In the genomic region with DNA sequence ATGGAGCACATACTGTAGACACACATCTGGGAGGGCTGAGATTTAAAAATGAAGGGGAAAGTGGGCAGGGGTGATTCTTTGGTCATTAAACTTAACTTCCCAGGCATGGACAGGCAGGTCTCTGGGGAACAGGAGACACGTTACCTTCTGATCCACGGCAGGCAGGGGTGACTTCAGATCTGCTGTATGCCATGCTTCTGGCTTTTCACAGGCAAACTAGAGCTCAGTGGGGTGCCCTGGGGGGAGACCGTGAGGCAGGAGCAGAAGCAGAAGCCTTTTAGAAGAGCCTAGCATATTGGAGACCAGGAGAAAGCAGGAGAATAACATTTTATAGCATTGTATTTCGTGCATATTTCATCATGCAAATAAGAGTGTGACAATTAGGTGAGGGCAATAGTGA, we compare ENCODE assay signal across 24 cellular contexts.
A peak's percentile ranks its signal among the peaks of the same experiment; 100 is the strongest.
DNase-seq lines count a peak whose midpoint lies in the region; ATAC-seq, FAIRE-seq and TF ChIP-seq lines count a peak whose summit lies in the region.
"Had no signal": no experiment of that assay in that cellular context is flagged by ENCODE, and none has a peak within 500 bp of the region (broad histone marks: within the 10 kb centered on the region; RNA-seq: fewer than 3 reads in every experiment).

No MANE protein-coding gene starts in this region.

- FAIRE-seq in GM12891 (lab: Jason Lieb, UNC): peak; percentile 38
- peak; percentile 36 for FAIRE-seq in bronchial epithelial cell (lab: Jason Lieb, UNC)
- FAIRE-seq: kidney had no signal

- H3K36me3 Mint-ChIP-seq in CD8-positive, alpha-beta T cell: no peaks in the 10 kb centered on the region

- no peak overlapping the region for H4K8ac ChIP-seq in mesendoderm (ENCODE audit: low read depth, low read length)

- H3K4me1 Mint-ChIP-seq in CD8-positive, alpha-beta T cell (ENCODE audit: low read depth): no peaks in the 10 kb centered on the region
- H3K4me1 Mint-ChIP-seq: activated naive CD4-positive, alpha-beta T cell treated with anti-CD3 and anti-CD28 coated beads, Interleukin-2, amount 10 ng/mL, durations not matched to agents 7 days and 5 days had no signal

- TF ChIP-seq POLR2A in GM12891 (IDR thresholded peaks at IDR 0.05; ENCODE audit: low read depth, low read length): no peak

- H3K9ac ChIP-seq in mesendoderm (ENCODE audit: low read length): no peak overlapping the region

- intact Hi-C loops in CD8-positive, alpha-beta T cell (cut with DNase I, micrococcal nuclease): no loop called here

- no peak overlapping the region for H3K4me2 ChIP-seq in mesendoderm (ENCODE audit: low read length)

- DNase-seq in GM12891 (ENCODE audit: insufficient read length, low spot score) (no peak), NCI-H146 (lab: John Stamatoyannopoulos, UW) (peak; percentile 53), bronchial epithelial cell (ENCODE audit: low read depth) (no peak), mesendoderm (peak; percentile 65), left lobe of liver (ENCODE audit: low spot score) (no peak)
- no peak for DNase-seq in CD8-positive, alpha-beta T cell
- no peak for DNase-seq in stimulated activated CD4-positive, alpha-beta T cell treated with anti-CD3 and anti-CD28 coated beads, Interleukin-4, amount 100 ng/mL, for 1 hour
- DNase-seq: activated CD4-positive, alpha-beta memory T cell treated with anti-CD3 and anti-CD28 coated beads, Interleukin-2, amount 10 ng/mL, durations not matched to agents 7 days and 5 days; activated naive CD4-positive, alpha-beta T cell treated with anti-CD3 and anti-CD28 coated beads, Interleukin-2, amount 10 ng/mL, durations not matched to agents 7 days and 5 days; activated T-cell treated with anti-CD3 and anti-CD28 coated beads, Interleukin-2, amount 50 U/mL, for 4 hours; aorta; Caco-2; DND-41; effector CD4-positive, alpha-beta T cell; erythroblast; foreskin keratinocyte; hippocampal formation; kidney; MG63; NCI-H1436 treated with DMSO at 0.1 percent for 48 hours; stimulated activated CD4-positive, alpha-beta T cell treated with anti-CD3 and anti-CD28 coated beads, Interleukin-12 subunit alpha, Interleukin-12 subunit beta, amount 100 ng/mL, for 4 hours; upper lobe of right lung had no signal

- no peak overlapping the region for H3K56ac ChIP-seq in mesendoderm (ENCODE audit: low read length)

- no peak overlapping the region for H3K4me3 ChIP-seq in bronchial epithelial cell (ENCODE audit: low read depth, low read length)
- H3K4me3 ChIP-seq in mesendoderm (ENCODE audit: low read length): no peak overlapping the region
- no peak overlapping the region for H3K4me3 ChIP-seq in CD8-positive, alpha-beta T cell (ENCODE audit: low read depth, low read length)
- H3K4me3 ChIP-seq: lung, MG63, upper lobe of right lung had no signal

- CTCF ChIA-PET in CD8-positive, alpha-beta T cell (lab: Charles Lee): no interaction called here

- no peak overlapping the region for H3K4me3 Mint-ChIP-seq in CD8-positive, alpha-beta T cell
- H3K4me3 Mint-ChIP-seq: activated CD4-positive, alpha-beta memory T cell treated with anti-CD3 and anti-CD28 coated beads, Interleukin-2, amount 10 ng/mL, durations not matched to agents 7 days and 5 days; activated naive CD4-positive, alpha-beta T cell treated with anti-CD3 and anti-CD28 coated beads, Interleukin-2, amount 10 ng/mL, durations not matched to agents 7 days and 5 days; activated T-cell treated with anti-CD3 and anti-CD28 coated beads, Interleukin-2, amount 50 U/mL, for 4 hours had no signal

- no peak overlapping the region for H3K27ac ChIP-seq in mesendoderm (ENCODE audit: low read depth, low read length)
- H3K27ac ChIP-seq in CD8-positive, alpha-beta T cell (ENCODE audit: low read depth, low read length): no peak overlapping the region
- H3K27ac ChIP-seq: foreskin keratinocyte, upper lobe of right lung had no signal

- H2BK15ac ChIP-seq in mesendoderm (replicated peaks; ENCODE audit: low read depth): no peak overlapping the region

- H2BK120ac ChIP-seq in mesendoderm (ENCODE audit: low read depth, low read length): no peak overlapping the region

- ATAC-seq in CD8-positive, alpha-beta T cell: no peak
- ATAC-seq in left lobe of liver: no peak
- ATAC-seq in HG03469 (IDR thresholded peaks at IDR 0.05; ENCODE audit: unreplicated experiment): no peak
- ATAC-seq: upper lobe of right lung had no signal

- H2BK5ac ChIP-seq in mesendoderm (ENCODE audit: low read length): no peak overlapping the region

- no CpG with 5 or more reads among the region's 4 CpGs for WGBS in mesendoderm (ENCODE audit: extremely low coverage, insufficient coverage, low lambda C conversion rate)

- peaks cover 2% of the 10 kb centered on the region for H3K4me1 ChIP-seq in mesendoderm (ENCODE audit: control insufficient read depth, low read depth, low read length)
- no peaks in the 10 kb centered on the region for H3K4me1 ChIP-seq in CD8-positive, alpha-beta T cell (ENCODE audit: insufficient read depth, low read length)
- H3K4me1 ChIP-seq: Caco-2, foreskin keratinocyte, upper lobe of right lung had no signal

- H3K27me3 Mint-ChIP-seq in CD8-positive, alpha-beta T cell (ENCODE audit: low read depth): peaks cover 2% of the 10 kb centered on the region

- no peaks in the 10 kb centered on the region for H3K36me3 ChIP-seq in bronchial epithelial cell (ENCODE audit: control insufficient read depth, insufficient read depth, low read length)
- no peaks in the 10 kb centered on the region for H3K36me3 ChIP-seq in mesendoderm (ENCODE audit: control insufficient read depth, insufficient read depth, low read length)
- no peaks in the 10 kb centered on the region for H3K36me3 ChIP-seq in CD8-positive, alpha-beta T cell (ENCODE audit: insufficient read depth, low read length)
- H3K36me3 ChIP-seq: MG63, upper lobe of right lung had no signal

- H3K9me3 ChIP-seq in CD8-positive, alpha-beta T cell (ENCODE audit: low read length): no peaks in the 10 kb centered on the region
- H3K9me3 ChIP-seq: Caco-2, MG63, upper lobe of right lung had no signal

- no peak overlapping the region for H3K18ac ChIP-seq in mesendoderm (ENCODE audit: low read length)

- H3K23ac ChIP-seq in mesendoderm (ENCODE audit: low read length): no peak overlapping the region

- H3K27me3 ChIP-seq in bronchial epithelial cell (ENCODE audit: control insufficient read depth, insufficient read depth, low read length) (peaks cover 4% of the 10 kb centered on the region), mesendoderm (ENCODE audit: insufficient read depth, low read length, poor library complexity) (no peaks in the 10 kb centered on the region)
- no peaks in the 10 kb centered on the region for H3K27me3 ChIP-seq in CD8-positive, alpha-beta T cell (ENCODE audit: insufficient read depth, low read length)
- H3K27me3 ChIP-seq: MG63, upper lobe of right lung had no signal

- H3K79me1 ChIP-seq in mesendoderm (ENCODE audit: low read length): no peaks in the 10 kb centered on the region

- POLR2A ChIA-PET in CD8-positive, alpha-beta T cell (lab: Charles Lee): no interaction called here

- H3K4ac ChIP-seq in mesendoderm (ENCODE audit: low read depth, low read length): no peak overlapping the region

- no peak for TF ChIP-seq CTCF in bronchial epithelial cell (IDR thresholded peaks at IDR 0.05; ENCODE audit: insufficient read depth, low read length, severe bottlenecking)
- TF ChIP-seq CTCF in CD8-positive, alpha-beta T cell (IDR thresholded peaks at IDR 0.05): no peak

- H3K9me3 Mint-ChIP-seq in CD8-positive, alpha-beta T cell: no peaks in the 10 kb centered on the region
- H3K9me3 Mint-ChIP-seq: activated T-cell treated with anti-CD3 and anti-CD28 coated beads, Interleukin-2, amount 50 U/mL, for 4 hours had no signal

- H4K5ac ChIP-seq in mesendoderm (ENCODE audit: low read length): no peak overlapping the region

- H2AK5ac ChIP-seq in mesendoderm (ENCODE audit: low read length): no peak overlapping the region

- H3K27ac Mint-ChIP-seq in CD8-positive, alpha-beta T cell: no peak overlapping the region
- H3K27ac Mint-ChIP-seq: activated CD4-positive, alpha-beta memory T cell treated with anti-CD3 and anti-CD28 coated beads, Interleukin-2, amount 10 ng/mL, durations not matched to agents 7 days and 5 days; activated naive CD4-positive, alpha-beta T cell treated with anti-CD3 and anti-CD28 coated beads, Interleukin-2, amount 10 ng/mL, durations not matched to agents 7 days and 5 days had no signal

- no peaks in the 10 kb centered on the region for H3K79me2 ChIP-seq in mesendoderm (ENCODE audit: control insufficient read depth, insufficient read depth, low read length)

TF ChIP-seq in GM12891, 5 proteins besides CTCF, POLR2A, EP300 and RAD21:
- TF ChIP-seq SPI1 (IDR thresholded peaks at IDR 0.05; ENCODE audit: low read depth, low read length) (no peak), PAX5 (IDR thresholded peaks at IDR 0.05; ENCODE audit: insufficient read depth, low read length, severe bottlenecking) (no peak), POU2F2 (IDR thresholded peaks at IDR 0.05; ENCODE audit: low read depth, low read length) (no peak), TAF1 (IDR thresholded peaks at IDR 0.05; ENCODE audit: low read depth, low read length) (no peak), POLR2AphosphoS5 (IDR thresholded peaks at IDR 0.05; ENCODE audit: low read depth, low read length) (no peak)

Comparison
In these comparisons a context has a peak if more than half of its experiments do, and no peak if none do; other contexts are left out.
1. DNase-seq: peak in NCI-H146 (single experiment) and mesendoderm (single experiment); none in GM12891 (single experiment), bronchial epithelial cell (single experiment), CD8-positive, alpha-beta T cell (0 of 7), left lobe of liver (single experiment) and stimulated activated CD4-positive, alpha-beta T cell treated with anti-CD3 and anti-CD28 coated beads, Interleukin-4, amount 100 ng/mL, for 1 hour (single experiment).